ENCODE assay signal across 1 cellular context in genomic region chr1:9071554-9072235, GRCh38.
TF ChIP-seq lines count a peak whose summit lies in the region.

No MANE protein-coding gene starts in this region.

TF ChIP-seq in GM23338, 12 proteins besides CTCF, POLR2A, EP300 and RAD21 (continued from another document):
- TF ChIP-seq ZNF462 (CRISPR knock-in tag; IDR thresholded peaks at IDR 0.05), result no peak
